ENCODE assay signal across 12 cellular contexts in the genomic region with DNA sequence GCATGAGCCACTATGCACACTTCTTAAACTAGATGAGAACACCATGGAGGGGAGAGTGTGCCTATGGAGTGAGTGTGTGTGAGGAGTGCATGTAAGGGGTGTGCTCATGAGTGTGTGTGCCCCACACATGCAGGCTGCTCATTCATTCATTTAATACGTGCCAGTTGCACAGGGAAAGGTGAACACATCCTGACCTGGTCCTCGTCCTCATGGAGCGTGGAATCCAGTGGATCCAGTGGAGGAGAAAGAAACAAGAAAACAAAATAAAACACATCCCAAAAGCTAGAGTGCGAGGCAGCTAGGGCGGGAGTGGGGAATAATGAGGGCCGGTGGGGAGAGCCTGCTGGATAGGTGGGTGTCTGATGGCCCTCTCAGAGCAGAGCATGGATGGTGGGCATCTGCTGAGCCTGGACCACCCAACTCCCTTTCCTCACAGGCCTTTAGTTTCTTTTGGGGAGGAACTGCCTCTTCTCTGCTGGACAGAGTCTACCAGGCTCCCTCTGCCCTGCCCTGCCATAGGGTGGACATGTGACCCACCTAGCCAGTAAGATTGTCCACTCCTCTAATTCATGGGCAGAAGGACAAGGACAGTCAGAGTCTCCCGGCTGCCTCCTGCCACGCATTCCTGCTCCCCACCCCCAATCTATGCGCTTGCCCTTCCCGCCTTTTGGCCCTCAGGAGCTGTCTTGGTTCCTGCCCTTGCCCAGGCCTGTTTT.
DNase-seq lines count a peak whose midpoint lies in the region; ATAC-seq and TF ChIP-seq lines count a peak whose summit lies in the region.
"Had no signal": no experiment of that assay in that cellular context is flagged by ENCODE, and none has a peak within 500 bp of the region (broad histone marks: within the 10 kb centered on the region; RNA-seq: fewer than 3 reads in every experiment).

No MANE protein-coding gene starts in this region.

- no peaks in the 10 kb centered on the region for H3K79me2 ChIP-seq in fibroblast of lung (ENCODE audit: control insufficient read depth, insufficient read depth, low read length)

- intact Hi-C loops in CD14-positive monocyte (cut with micrococcal nuclease): loop anchor here (1.0 to 5.0 kb wide), 3 partner anchors 15 to 44 kb away; no protein-coding TSS in a partner anchor

- 0 out of 2 replicates have a peak, but pooled peaks cover 4% of the 10 kb centered on the region for H3K9me3 ChIP-seq in SJCRH30 (replicated peaks)
- no peaks in the 10 kb centered on the region for H3K9me3 ChIP-seq in fibroblast of lung (ENCODE audit: control insufficient read depth, insufficient read depth, low read depth, low read length)
- H3K9me3 ChIP-seq: MG63 had no signal

- DNase-seq in CD14-positive monocyte (ENCODE audit: low spot score) (no peak), SJCRH30 (peak in 1 of 2 experiments; percentile 18), fibroblast of lung (ENCODE audit: low read depth in 2 of 2) (no peak), progenitor cell of endocrine pancreas (ENCODE audit: low spot score, unreplicated experiment) (no peak), iPS-NIHi7 (ENCODE audit: extremely low spot score) (no peak), T-cell (no peak)
- no peak for DNase-seq in stimulated activated naive CD4-positive, alpha-beta T cell (lab: John Stamatoyannopoulos, UW)
- DNase-seq: CD4-positive, CD25-positive, alpha-beta regulatory T cell had no signal

- H3K9me3 Mint-ChIP-seq in CD14-positive monocyte (no peaks in the 10 kb centered on the region), progenitor cell of endocrine pancreas (ENCODE audit: low read depth) (no peaks in the 10 kb centered on the region), T-cell (no peaks in the 10 kb centered on the region)
- H3K9me3 Mint-ChIP-seq: CD4-positive, CD25-positive, alpha-beta regulatory T cell; neural crest cell had no signal

- H4K20me1 ChIP-seq in fibroblast of lung (ENCODE audit: control insufficient read depth, extremely low read depth, insufficient read depth, low read length): no peaks in the 10 kb centered on the region

- H3K27me3 ChIP-seq in SJCRH30 (no peaks in the 10 kb centered on the region), fibroblast of lung (ENCODE audit: control insufficient read depth, insufficient read depth, low read length) (no peaks in the 10 kb centered on the region)
- H3K27me3 ChIP-seq: MG63 had no signal

- H3K4me1 Mint-ChIP-seq in CD14-positive monocyte (peaks cover 27% of the 10 kb centered on the region), progenitor cell of endocrine pancreas (ENCODE audit: low read depth) (peaks cover 14% of the 10 kb centered on the region), T-cell (no peaks in the 10 kb centered on the region)

- CTCF ChIA-PET in T-cell (lab: Charles Lee): no interaction called here

- H3K36me3 Mint-ChIP-seq in CD14-positive monocyte (peaks cover 5% of the 10 kb centered on the region in 2 donors), progenitor cell of endocrine pancreas (ENCODE audit: insufficient read depth) (peaks cover 3% of the 10 kb centered on the region), T-cell (no peaks in the 10 kb centered on the region)
- H3K36me3 Mint-ChIP-seq: CD4-positive, CD25-positive, alpha-beta regulatory T cell had no signal

- H3K9ac ChIP-seq in fibroblast of lung (ENCODE audit: insufficient read depth, low read length): no peak overlapping the region

- H3K4me3 ChIP-seq in SJCRH30 (no peak overlapping the region), fibroblast of lung (replicated peaks in 1 of 4; ENCODE audit: control extremely low read depth in 1 of 4, insufficient read depth in 1 of 4, low read depth in 3 of 4, low read length in 4 of 4) (no peak overlapping the region)
- H3K4me3 ChIP-seq: MG63 had no signal

- POLR2A ChIA-PET in T-cell (lab: Charles Lee): no interaction called here

- H3K27ac Mint-ChIP-seq in CD14-positive monocyte: peak overlapping the region; percentile 83 to 96 (median 89)
- H3K27ac Mint-ChIP-seq in progenitor cell of endocrine pancreas: peak overlapping the region; percentile 73
- H3K27ac Mint-ChIP-seq in T-cell: no peak overlapping the region
- H3K27ac Mint-ChIP-seq: activated CD4-positive, alpha-beta T cell treated with anti-CD3 and anti-CD28 coated beads for 36 hours had no signal

- no peaks in the 10 kb centered on the region for H3K27me3 Mint-ChIP-seq in CD14-positive monocyte (ENCODE audit: low read depth in 3 of 3)
- no peaks in the 10 kb centered on the region for H3K27me3 Mint-ChIP-seq in progenitor cell of endocrine pancreas
- H3K27me3 Mint-ChIP-seq in T-cell: no peaks in the 10 kb centered on the region
- H3K27me3 Mint-ChIP-seq: activated CD4-positive, alpha-beta T cell treated with anti-CD3 and anti-CD28 coated beads for 36 hours; CD4-positive, CD25-positive, alpha-beta regulatory T cell had no signal

- H3K27ac ChIP-seq in SJCRH30: peak overlapping the region; percentile 58
- peak overlapping the region; percentile 46 for H3K27ac ChIP-seq in fibroblast of lung (ENCODE audit: insufficient read depth, low read length)

- ATAC-seq in GM19397 (IDR thresholded peaks at IDR 0.05; ENCODE audit: unreplicated experiment): no peak
- no peak for ATAC-seq in T-cell (replicated peaks in 1 of 4)

- H3K36me3 ChIP-seq in SJCRH30: no peaks in the 10 kb centered on the region
- H3K36me3 ChIP-seq in fibroblast of lung (ENCODE audit: control insufficient read depth, insufficient read depth, low read length): peaks cover 10% of the 10 kb centered on the region

- no peak overlapping the region for H2AFZ ChIP-seq in fibroblast of lung (ENCODE audit: low read length)

- no peak for TF ChIP-seq CTCF in CD14-positive monocyte (IDR thresholded peaks at IDR 0.05)
- TF ChIP-seq CTCF in fibroblast of lung (conservative IDR thresholded peaks at IDR 0.05 in 1 of 2, IDR thresholded peaks at IDR 0.05 in 1 of 2; ENCODE audit: low read depth in 1 of 2, low read length in 2 of 2): no peak
- no peak for TF ChIP-seq CTCF in progenitor cell of endocrine pancreas (IDR thresholded peaks at IDR 0.05; ENCODE audit: unreplicated experiment)

- no peak overlapping the region for H3K4me2 ChIP-seq in fibroblast of lung (ENCODE audit: extremely low read depth, insufficient read depth, low read length)

- H3K4me1 ChIP-seq in SJCRH30 (peaks cover 36% of the 10 kb centered on the region), fibroblast of lung (ENCODE audit: control insufficient read depth, extremely low read depth, insufficient read depth, low read length) (peaks cover 37% of the 10 kb centered on the region)

- H3K4me3 Mint-ChIP-seq in CD14-positive monocyte: no peak overlapping the region
- no peak overlapping the region for H3K4me3 Mint-ChIP-seq in progenitor cell of endocrine pancreas (ENCODE audit: low read depth)
- H3K4me3 Mint-ChIP-seq in T-cell: no peak overlapping the region
- H3K4me3 Mint-ChIP-seq: activated CD4-positive, alpha-beta T cell treated with anti-CD3 and anti-CD28 coated beads for 36 hours; CD4-positive, CD25-positive, alpha-beta regulatory T cell; neural crest cell had no signal

Comparison
In these comparisons a context has a peak if more than half of its experiments do, and no peak if none do; other contexts are left out.
1. H3K27ac Mint-ChIP-seq: peak in CD14-positive monocyte (7 of 7) and progenitor cell of endocrine pancreas (single experiment); none in T-cell (0 of 2).